Comparison of ENCODE assay signal across 8 cellular contexts in the genomic region with DNA sequence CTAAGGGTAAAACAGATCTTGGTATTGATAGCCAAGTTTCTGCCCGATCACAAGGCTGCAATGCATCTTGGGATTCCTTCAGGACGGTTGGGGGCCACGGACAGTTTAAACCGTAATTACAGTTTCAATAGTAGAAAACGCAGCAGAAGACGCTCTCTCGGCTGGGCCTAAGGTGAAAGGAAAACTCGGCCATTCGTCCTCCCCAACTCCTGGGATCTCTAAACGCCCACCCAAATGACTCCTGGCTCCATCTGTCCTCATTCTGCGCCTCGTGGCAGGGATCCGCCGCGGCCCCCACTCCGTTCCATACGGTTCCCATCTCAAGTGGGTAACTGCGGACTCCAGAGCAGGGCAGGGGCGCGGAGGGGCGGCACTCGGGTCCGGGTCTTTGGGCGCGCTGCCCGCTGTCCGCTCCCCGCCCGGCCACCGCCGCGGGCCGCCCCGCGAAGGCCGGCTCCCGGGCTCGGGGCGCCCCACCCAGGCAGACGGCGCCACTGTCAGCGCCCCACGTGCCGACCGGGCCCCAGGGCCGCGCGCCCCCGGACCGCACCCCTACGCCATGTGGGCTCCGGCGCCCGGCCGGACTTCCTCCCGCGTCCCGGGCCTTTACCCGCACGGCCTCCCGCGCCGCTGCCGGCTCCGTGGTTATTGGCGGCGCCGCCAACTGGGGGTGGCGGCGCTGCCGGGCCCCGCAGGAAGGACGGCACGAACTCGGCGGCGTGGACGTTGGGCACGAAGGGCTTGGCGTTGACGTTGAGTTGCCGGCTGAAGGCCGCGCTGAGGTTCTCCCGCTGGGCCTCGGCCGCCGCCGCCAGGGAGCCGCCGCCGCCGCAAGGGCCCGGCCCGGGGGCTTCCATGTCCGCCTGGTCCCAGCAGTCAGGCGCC. TPM values are rescaled to one million over a fixed set of nuclear protein-coding genes. Genes with fewer than 3 reads are reported as not detected.
DNase-seq lines count a peak whose midpoint lies in the region; ATAC-seq and TF ChIP-seq lines count a peak whose summit lies in the region.

No MANE protein-coding gene starts in this region.

- no peak for TF ChIP-seq POLR2A in right lobe of liver (IDR thresholded peaks at IDR 0.05)

- H3K9me3 ChIP-seq in right lobe of liver = no peaks in the 10 kb centered on the region

- peaks cover 22% of the 10 kb centered on the region for H3K36me3 Mint-ChIP-seq in dendritic cell treated with granulocyte-macrophage colony-stimulating factor and Interleukin-4, amounts not matched to agents 40 ng/mL and 50 ng/mL, for 4 days (ENCODE audit: low read depth)

- H3K4me1 Mint-ChIP-seq in dendritic cell treated with granulocyte-macrophage colony-stimulating factor and Interleukin-4, amounts not matched to agents 40 ng/mL and 50 ng/mL, for 4 days (ENCODE audit: low read depth) = peaks cover 35% of the 10 kb centered on the region

- H3K27me3 ChIP-seq in right lobe of liver = no peaks in the 10 kb centered on the region

- H3K27ac Mint-ChIP-seq in dendritic cell treated with granulocyte-macrophage colony-stimulating factor and Interleukin-4, amounts not matched to agents 40 ng/mL and 50 ng/mL, for 4 days = peak overlapping the region; percentile 91

- ATAC-seq in GM21528 (IDR thresholded peaks at IDR 0.05; ENCODE audit: low FRiP score, unreplicated experiment) = peak; percentile 41
- peak; percentile 0 to 15 (median 2) for ATAC-seq in right lobe of liver

- peak overlapping the region; percentile 89 for H3K4me3 Mint-ChIP-seq in dendritic cell treated with granulocyte-macrophage colony-stimulating factor and Interleukin-4, amounts not matched to agents 40 ng/mL and 50 ng/mL, for 4 days

- DNase-seq in ELF-1 (ENCODE audit: low read depth, low spot score) (peak; percentile 36), HuH-7 (ENCODE audit: low spot score) (peak; percentile 15), right lobe of liver (peak; percentile 58 to 65 (median 61)), T1000 (lab: John Stamatoyannopoulos, UW) (no peak)
- peak; percentile 58 for DNase-seq in activated CD4-positive, alpha-beta T cell treated with anti-CD3 and anti-CD28 coated beads for 48 hours
- DNase-seq in stimulated activated CD4-positive, alpha-beta T cell treated with anti-CD3 and anti-CD28 coated beads, Interleukin-4, amount 100 ng/mL, for 4 hours = peak; percentile 28 to 29

- peak overlapping the region; percentile 86 to 93 (median 86) for H3K4me3 ChIP-seq in right lobe of liver

- peaks cover 0 to 40% (median 11%) of the 10 kb centered on the region in 4 donors for H3K4me1 ChIP-seq in right lobe of liver

- H3K27me3 Mint-ChIP-seq in dendritic cell treated with granulocyte-macrophage colony-stimulating factor and Interleukin-4, amounts not matched to agents 40 ng/mL and 50 ng/mL, for 4 days = peaks cover 4% of the 10 kb centered on the region

- WGBS in right lobe of liver (ENCODE audit: insufficient coverage, low coverage, low lambda C conversion rate, missing lambda C conversion rate) = 0% methylated on average over 4 of the region's 97 CpGs

- intact Hi-C loops in dendritic cell treated with granulocyte-macrophage colony-stimulating factor and Interleukin-4, amounts not matched to agents 40 ng/mL and 50 ng/mL, for 4 days (cut with micrococcal nuclease) = loop anchor here (2.0 to 5.0 kb wide), 2 partner anchors 62 to 63 kb away; a partner anchor contains a TSS
- intact Hi-C loops in right lobe of liver (cut with DNase I) = no loop called here

- no peaks in the 10 kb centered on the region for H3K9me3 Mint-ChIP-seq in dendritic cell treated with granulocyte-macrophage colony-stimulating factor and Interleukin-4, amounts not matched to agents 40 ng/mL and 50 ng/mL, for 4 days

- TF ChIP-seq CTCF in right lobe of liver (IDR thresholded peaks at IDR 0.05) = peak in 1 of 4 donors; percentile 4

- no peaks in the 10 kb centered on the region for H3K36me3 ChIP-seq in right lobe of liver

- peak overlapping the region; percentile 75 to 89 (median 78) for H3K27ac ChIP-seq in right lobe of liver

RNA-seq across cellular contexts. Expression of a gene that starts 0.8 kb away (rescaled TPM):
- total RNA-seq in right lobe of liver = 10 to 100 TPM; 47.9 to 75.9 (median 50.6) TPM

RNA-seq across cellular contexts. Expression of a gene that starts 26.8 kb away (rescaled TPM):
- 10 to 100 TPM in 1 of 6 experiments, 1 to 10 TPM in 5; 2.1 to 10.2 (median 4.2) TPM for total RNA-seq in right lobe of liver

RNA-seq across cellular contexts. Expression of a gene that starts 50.0 kb away (rescaled TPM):
- under 1 TPM in 1 of 6 experiments, not detected in 5; 0.44 TPM for total RNA-seq in right lobe of liver
